In genomic region chr11:64809781-64810241, GRCh38 we compare ENCODE assay signal across 8 cellular contexts. TPM values are rescaled to one million over a fixed set of nuclear protein-coding genes. Genes with fewer than 3 reads are reported as not detected.
DNase-seq lines count a peak whose midpoint lies in the region; ATAC-seq lines count a peak whose summit lies in the region.

No MANE protein-coding gene starts in this region.

- H3K9ac ChIP-seq in stomach smooth muscle (ENCODE audit: low read length in 2 of 2), result peak overlapping the region; percentile 61 to 71

- ATAC-seq in activated CD4-positive, CD25-positive, alpha-beta regulatory T cell treated with anti-CD3 and anti-CD28 coated beads, Interleukin-2, amount 50 U/mL, for 24 hours, result peak; percentile 3 to 26
- peak; percentile 40 for ATAC-seq in left lobe of liver
- ATAC-seq in GM21515 (IDR thresholded peaks at IDR 0.05; ENCODE audit: unreplicated experiment), result no peak

- H3K27ac ChIP-seq in stomach smooth muscle (ENCODE audit: low read length), result peak overlapping the region; percentile 24

- H3K4me1 ChIP-seq in stomach smooth muscle (ENCODE audit: control insufficient read depth, insufficient read depth, low read length), result peaks cover 18% of the 10 kb centered on the region

- peaks cover 15 to 17% of the 10 kb centered on the region in 2 donors for H3K36me3 ChIP-seq in stomach smooth muscle (ENCODE audit: control insufficient read depth in 2 of 2, insufficient read depth in 2 of 2, low read length in 2 of 2)

- no peaks in the 10 kb centered on the region for H3K9me3 ChIP-seq in stomach smooth muscle (ENCODE audit: control insufficient read depth in 2 of 2, low read length in 2 of 2)

- no peak for DNase-seq in activated CD4-positive, CD25-positive, alpha-beta regulatory T cell treated with anti-CD3 and anti-CD28 coated beads, Interleukin-2, amount 50 U/mL, for 72 hours
- DNase-seq in NCI-H69 (lab: John Stamatoyannopoulos, UW), result peak; percentile 63
- DNase-seq in central memory CD4-positive, alpha-beta T cell, result peak; percentile 6
- DNase-seq in left lobe of liver (ENCODE audit: low spot score), result no peak
- no peak for DNase-seq in GF-D8 (lab: John Stamatoyannopoulos, UW)

- H3K27me3 ChIP-seq in stomach smooth muscle (ENCODE audit: control insufficient read depth in 1 of 2, insufficient read depth in 2 of 2, low read length in 2 of 2), result no peaks in the 10 kb centered on the region

- peak overlapping the region; percentile 62 to 79 for H3K4me3 ChIP-seq in stomach smooth muscle (ENCODE audit: low read length in 2 of 2)

RNA-seq across cellular contexts. Expression of gene MEN1, which starts 0.5 kb away (rescaled TPM):
- 24.0 TPM for total RNA-seq in left lobe of liver

RNA-seq across cellular contexts. Expression of gene MAP4K2, which starts 6.8 kb away (rescaled TPM):
- total RNA-seq in left lobe of liver, result 6.6 TPM

RNA-seq across cellular contexts. Expression of gene SF1, which starts 31.5 kb away (rescaled TPM):
- total RNA-seq in left lobe of liver, result 104 TPM

RNA-seq across cellular contexts. Expression of gene CDC42BPG, which starts 34.6 kb away (rescaled TPM):
- 1.2 TPM for total RNA-seq in left lobe of liver

RNA-seq across cellular contexts. Expression of gene PYGM, which starts 50.0 kb away (rescaled TPM):
- 0.28 TPM for total RNA-seq in left lobe of liver

Comparison
In these comparisons a context has a peak if more than half of its experiments do, and no peak if none do; other contexts are left out.
1. DNase-seq: peak in NCI-H69 (single experiment) and central memory CD4-positive, alpha-beta T cell (single experiment); none in activated CD4-positive, CD25-positive, alpha-beta regulatory T cell treated with anti-CD3 and anti-CD28 coated beads, Interleukin-2, amount 50 U/mL, for 72 hours (single experiment), left lobe of liver (single experiment) and GF-D8 (single experiment).